In genomic region chr3:125990253-125990970, GRCh38 we compare ENCODE assay signal across 8 cellular contexts. TPM values are rescaled to one million over a fixed set of nuclear protein-coding genes. Genes with fewer than 3 reads are reported as not detected.
DNase-seq lines count a peak whose midpoint lies in the region; ATAC-seq and TF ChIP-seq lines count a peak whose summit lies in the region.

No MANE protein-coding gene starts in this region.

- H3K27ac Mint-ChIP-seq in HFFc6 (peak overlapping the region; percentile 96), WTC11 (peak overlapping the region; percentile 99)

- H3K4me3 Mint-ChIP-seq in HFFc6 (peak overlapping the region; percentile 99), WTC11 (peak overlapping the region; percentile 96)

- H3K36me3 Mint-ChIP-seq in HFFc6 (ENCODE audit: low read depth): peaks cover 4% of the 10 kb centered on the region; the same call in 1 of the 2 replicates
- H3K36me3 Mint-ChIP-seq in WTC11: no peaks in the 10 kb centered on the region

- ATAC-seq in WTC11: peak; percentile 100
- no peak for ATAC-seq in HG02970 (IDR thresholded peaks at IDR 0.05; ENCODE audit: low FRiP score, unreplicated experiment)

- CTCF ChIA-PET in WTC11 (lab: Charles Lee): interaction anchor here (0.6 to 1.8 kb wide), 3 partner anchors 18 to 297 kb away, joined by 3 to 7 read pairs (median 4); no protein-coding TSS in a partner anchor

- H3K27me3 Mint-ChIP-seq in HFFc6 (ENCODE audit: insufficient read depth) (no peaks in the 10 kb centered on the region), WTC11 (ENCODE audit: low read depth) (peaks cover 53% of the 10 kb centered on the region)

- peaks cover 17% of the 10 kb centered on the region for H3K4me1 Mint-ChIP-seq in HFFc6 (ENCODE audit: low read depth)
- peaks cover 9% of the 10 kb centered on the region for H3K4me1 Mint-ChIP-seq in WTC11

- no peaks in the 10 kb centered on the region; the same call in 1 of the 2 replicates for H3K9me3 Mint-ChIP-seq in HFFc6
- H3K9me3 Mint-ChIP-seq in WTC11: no peaks in the 10 kb centered on the region

- POLR2A ChIA-PET in WTC11 (lab: Charles Lee): no interaction called here

- DNase-seq in Daoy (ENCODE audit: low read depth): peak; percentile 98
- peak; percentile 92 for DNase-seq in HFFc6
- peak; percentile 44 for DNase-seq in NCI-H2081 treated with DMSO at 0.1 percent for 48 hours (lab: John Stamatoyannopoulos, UW)
- peak; percentile 95 for DNase-seq in WTC11 (ENCODE audit: low spot score)
- DNase-seq in central memory CD4-positive, alpha-beta T cell: peak; percentile 73
- DNase-seq in islet precursor cell: peak; percentile 98
- peak; percentile 16 to 62 for DNase-seq in stimulated activated CD4-positive, alpha-beta T cell treated with anti-CD3 and anti-CD28 coated beads, Interleukin-15, amount 100 ng/mL, for 1 hour (ENCODE audit: low read depth in 1 of 2, low spot score in 1 of 2)

- TF ChIP-seq CTCF in HFFc6 (IDR thresholded peaks at IDR 0.05) (no peak), WTC11 (IDR thresholded peaks at IDR 0.05) (no peak)

TF ChIP-seq in WTC11, 78 proteins besides CTCF, POLR2A, EP300 and RAD21:
- TF ChIP-seq CREB1 (CRISPR knock-in tag; IDR thresholded peaks at IDR 0.05): 0 out of 2 replicates have a peak, but pooled peaks have one; percentile 21
- no peak for TF ChIP-seq FOXJ3 (CRISPR knock-in tag; IDR thresholded peaks at IDR 0.05; ENCODE audit: borderline replicate concordance)
- TF ChIP-seq E2F1 (CRISPR knock-in tag; IDR thresholded peaks at IDR 0.05): 0 out of 2 replicates have a peak, but pooled peaks have one; percentile 34
- peak; percentile 72 for TF ChIP-seq SP1 (CRISPR knock-in tag; conservative IDR thresholded peaks at IDR 0.05)
- TF ChIP-seq PRRX2 (CRISPR knock-in tag; IDR thresholded peaks at IDR 0.05): no peak
- no peak for TF ChIP-seq GRHL2 (CRISPR knock-in tag; IDR thresholded peaks at IDR 0.05; ENCODE audit: insufficient replicate concordance, severe bottlenecking)
- no peak for TF ChIP-seq SMAD3 (CRISPR knock-in tag; IDR thresholded peaks at IDR 0.05; ENCODE audit: borderline replicate concordance)
- TF ChIP-seq MAX (CRISPR knock-in tag; IDR thresholded peaks at IDR 0.05): peak; percentile 61; the same call in 1 of the 2 replicates
- TF ChIP-seq FOXP1 (CRISPR knock-in tag; IDR thresholded peaks at IDR 0.05; ENCODE audit: borderline replicate concordance): 0 out of 2 replicates have a peak, but pooled peaks have one; percentile 37
- peak; percentile 60; the same call in 1 of the 2 replicates for TF ChIP-seq ZNF281 (CRISPR knock-in tag; IDR thresholded peaks at IDR 0.05)
- TF ChIP-seq FOXP4 (CRISPR knock-in tag; IDR thresholded peaks at IDR 0.05): no peak
- peak; percentile 55; the same call in 1 of the 2 replicates for TF ChIP-seq TP53 (CRISPR knock-in tag; IDR thresholded peaks at IDR 0.05)
- no peak for TF ChIP-seq ELF4 (CRISPR knock-in tag; IDR thresholded peaks at IDR 0.05; ENCODE audit: low read depth)
- TF ChIP-seq SMAD4 (CRISPR knock-in tag; IDR thresholded peaks at IDR 0.05): no peak
- no peak for TF ChIP-seq ATF6 (CRISPR knock-in tag; IDR thresholded peaks at IDR 0.05)
- no peak for TF ChIP-seq MYBL2 (CRISPR knock-in tag; IDR thresholded peaks at IDR 0.05)
- TF ChIP-seq ZSCAN18 (CRISPR knock-in tag; IDR thresholded peaks at IDR 0.05): no peak
- no peak for TF ChIP-seq ZNF138 (CRISPR knock-in tag; conservative IDR thresholded peaks at IDR 0.05)
- TF ChIP-seq ETV6 (CRISPR knock-in tag; IDR thresholded peaks at IDR 0.05): 0 out of 2 replicates have a peak, but pooled peaks have one; percentile 38
- TF ChIP-seq NFE2L1 (CRISPR knock-in tag; IDR thresholded peaks at IDR 0.05): no peak
- peak; percentile 20; the same call in 1 of the 2 replicates for TF ChIP-seq GABPB1 (CRISPR knock-in tag; IDR thresholded peaks at IDR 0.05)

RNA-seq across cellular contexts. Expression of gene ROPN1B, which starts 21.4 kb away (rescaled TPM):
- 0.27 and 0.46 TPM in 2 replicates for total RNA-seq in Daoy (2014; rRNA removed; shearing (Covaris generic))
- not detected for total RNA-seq in HFFc6 (2021; fragmentation: NEBNext Ultra II Directional; extraction: Animal tissue kit (Norgen Biotek cat#: 25700))
- 0.09 to 0.13 TPM in 2 of 3 replicates, not detected in the other for total RNA-seq in WTC11 (2021)

Comparison
In these comparisons a context has a peak if more than half of its experiments do, and no peak if none do; other contexts are left out.
1. DNase-seq: peak in every context shown above with its lines; median percentile 98 in Daoy; 98 in islet precursor cell; 95 in WTC11; 92 in HFFc6; 73 in central memory CD4-positive, alpha-beta T cell; 44 in NCI-H2081 treated with DMSO at 0.1 percent for 48 hours; 39 in stimulated activated CD4-positive, alpha-beta T cell treated with anti-CD3 and anti-CD28 coated beads, Interleukin-15, amount 100 ng/mL, for 1 hour.